ENCODE assay signal across 13 cellular contexts in genomic region chr1:50268049-50268448, GRCh38.
A peak's percentile ranks its signal among the peaks of the same experiment; 100 is the strongest.
DNase-seq lines count a peak whose midpoint lies in the region; ATAC-seq, FAIRE-seq and TF ChIP-seq lines count a peak whose summit lies in the region.
"Had no signal": no experiment of that assay in that cellular context is flagged by ENCODE, and none has a peak within 500 bp of the region (broad histone marks: within the 10 kb centered on the region; RNA-seq: fewer than 3 reads in every experiment).

No MANE protein-coding gene starts in this region.

- H3K4me3 ChIP-seq in A549, result no peak overlapping the region
- no peak overlapping the region for H3K4me3 ChIP-seq in SK-N-SH (ENCODE audit: low read depth in 2 of 2, low read length in 1 of 2)
- H3K4me3 ChIP-seq in MG63, result no peak overlapping the region

- H3K9me3 ChIP-seq in A549, result no peaks in the 10 kb centered on the region
- H3K9me3 ChIP-seq in SK-N-SH, result no peaks in the 10 kb centered on the region
- H3K9me3 ChIP-seq in MG63, result no peaks in the 10 kb centered on the region

- H3K4me2 ChIP-seq in A549 (no peak overlapping the region), SK-N-SH (no peak overlapping the region)

- POLR2A ChIA-PET in A549 (lab: Yijun Ruan, JAX), result no interaction called here
- POLR2A ChIA-PET in SK-N-SH (lab: Yijun Ruan, JAX), result interaction anchor here (3.5 kb wide), 1 partner anchor 162 kb away, joined by 32 read pairs; the partner anchor contains the start of gene ELAVL4

- H3K36me3 ChIP-seq in SK-N-SH (replicated peaks in 1 of 2; ENCODE audit: control insufficient read depth in 1 of 2, insufficient read depth in 2 of 2, low read length in 1 of 2) (no peaks in the 10 kb centered on the region), MG63 (no peaks in the 10 kb centered on the region)

- no peak for DNase-seq in A549 (ENCODE audit: low read depth in 1 of 2, low spot score in 1 of 2)
- peak; percentile 48 for DNase-seq in HT-29 (ENCODE audit: low spot score)
- DNase-seq in SK-N-SH, result no peak
- peak; percentile 71 for DNase-seq in islet precursor cell
- no peak for DNase-seq in MG63
- no peak for DNase-seq in activated CD8-positive, alpha-beta memory T cell treated with anti-CD3 and anti-CD28 coated beads, Interleukin-2, amount 10 ng/mL, durations not matched to agents 7 days and 5 days
- DNase-seq in NCI-H1048 (lab: John Stamatoyannopoulos, UW), result no peak
- DNase-seq: NCI-H2081; NK-92 treated with Interleukin-12 subunit alpha and Interleukin-12 subunit beta, amount 100 ng/mL, for 24 hours; stimulated activated CD4-positive, alpha-beta T cell treated with anti-CD3 and anti-CD28 coated beads, Interleukin-2, amount 100 ng/mL, for 48 hours had no signal

- FAIRE-seq in A549 (lab: Jason Lieb, UNC), result no peak

- no peaks in the 10 kb centered on the region for H3K9me3 Mint-ChIP-seq in activated CD8-positive, alpha-beta memory T cell treated with anti-CD3 and anti-CD28 coated beads, Interleukin-2, amount 10 ng/mL, durations not matched to agents 7 days and 5 days (ENCODE audit: low read depth)
- H3K9me3 Mint-ChIP-seq: stimulated activated memory B cell treated with anti-CD40 and anti-IgM and Interleukin-4, amounts not matched to agents 10 μg/mL and 1 μg/mL and 100 μg/mL, for 72 hours had no signal

- H3K9ac ChIP-seq in SK-N-SH, result no peak overlapping the region

- no peak for TF ChIP-seq POLR2A in A549 (IDR thresholded peaks at IDR 0.05; ENCODE audit: low read length)

- H3K27me3 ChIP-seq in SK-N-SH (ENCODE audit: insufficient read depth), result no peaks in the 10 kb centered on the region
- no peaks in the 10 kb centered on the region for H3K27me3 ChIP-seq in MG63

- TF ChIP-seq CTCF in A549 (IDR thresholded peaks at IDR 0.05), result no peak
- no peak for TF ChIP-seq CTCF in SK-N-SH (IDR thresholded peaks at IDR 0.05)

- WGBS in A549 (ENCODE audit: missing lambda C conversion rate), result 44% methylated on average over 7 of the region's 7 CpGs
- WGBS in SK-N-SH (ENCODE audit: low lambda C conversion rate), result 69% methylated on average over 7 of the region's 7 CpGs

- H3K4me1 ChIP-seq in A549, result no peaks in the 10 kb centered on the region
- peaks cover 0 to 55% of the 10 kb centered on the region in 2 experiments; a peak in 2 of 4 replicates for H3K4me1 ChIP-seq in SK-N-SH (ENCODE audit: control insufficient read depth in 1 of 2, insufficient read depth in 2 of 2, low read depth in 1 of 2, low read length in 1 of 2)

- H3K4me1 Mint-ChIP-seq in activated CD8-positive, alpha-beta memory T cell treated with anti-CD3 and anti-CD28 coated beads, Interleukin-2, amount 10 ng/mL, durations not matched to agents 7 days and 5 days, result peaks cover 3% of the 10 kb centered on the region
- H3K4me1 Mint-ChIP-seq: stimulated activated memory B cell treated with anti-CD40 and anti-IgM and Interleukin-4, amounts not matched to agents 10 μg/mL and 1 μg/mL and 100 μg/mL, for 72 hours had no signal

- no peaks in the 10 kb centered on the region for H3K36me3 Mint-ChIP-seq in activated CD8-positive, alpha-beta memory T cell treated with anti-CD3 and anti-CD28 coated beads, Interleukin-2, amount 10 ng/mL, durations not matched to agents 7 days and 5 days
- H3K36me3 Mint-ChIP-seq: activated naive CD8-positive, alpha-beta T cell; stimulated activated memory B cell treated with anti-CD40 and anti-IgM and Interleukin-4, amounts not matched to agents 10 μg/mL and 1 μg/mL and 100 μg/mL, for 72 hours had no signal

- no peak for ATAC-seq in A549
- ATAC-seq in GM19328 (IDR thresholded peaks at IDR 0.05; ENCODE audit: unreplicated experiment), result no peak
- ATAC-seq in activated CD8-positive, alpha-beta memory T cell treated with anti-CD3 and anti-CD28 coated beads, Interleukin-2, amount 10 ng/mL, durations not matched to agents 7 days and 5 days, result no peak
- ATAC-seq: stimulated activated memory B cell treated with anti-CD40 and anti-IgM and Interleukin-4, amounts not matched to agents 10 μg/mL and 1 μg/mL and 100 μg/mL, for 72 hours had no signal

- TF ChIP-seq EP300 in A549 (IDR thresholded peaks at IDR 0.05), result no peak
- TF ChIP-seq EP300 in SK-N-SH (IDR thresholded peaks at IDR 0.05; ENCODE audit: borderline replicate concordance in 1 of 2, low read depth in 1 of 2, low read length in 1 of 2), result no peak

- H3K4me3 Mint-ChIP-seq in activated CD8-positive, alpha-beta memory T cell treated with anti-CD3 and anti-CD28 coated beads, Interleukin-2, amount 10 ng/mL, durations not matched to agents 7 days and 5 days, result no peak overlapping the region
- H3K4me3 Mint-ChIP-seq: activated naive CD8-positive, alpha-beta T cell; stimulated activated memory B cell treated with anti-CD40 and anti-IgM and Interleukin-4, amounts not matched to agents 10 μg/mL and 1 μg/mL and 100 μg/mL, for 72 hours had no signal

- no peak for TF ChIP-seq RAD21 in A549 (conservative IDR thresholded peaks at IDR 0.05 in 1 of 2, IDR thresholded peaks at IDR 0.05 in 1 of 2)
- TF ChIP-seq RAD21 in SK-N-SH (IDR thresholded peaks at IDR 0.05; ENCODE audit: low read length), result no peak

- H3K79me2 ChIP-seq in SK-N-SH (ENCODE audit: insufficient read depth), result no peaks in the 10 kb centered on the region

- CTCF ChIA-PET in A549 (lab: Yijun Ruan, JAX), result no interaction called here
- CTCF ChIA-PET in SK-N-SH (lab: Yijun Ruan, JAX), result interaction anchor here (0.8 to 3.3 kb wide), 6 partner anchors 11 to 163 kb away, joined by 3 to 15 read pairs (median 10); no protein-coding TSS in a partner anchor
- CTCF ChIA-PET in activated CD8-positive, alpha-beta memory T cell treated with anti-CD3 and anti-CD28 coated beads, Interleukin-2, amount 10 ng/mL, durations not matched to agents 7 days and 5 days (lab: Charles Lee), result interaction anchor here (1.1 kb wide), 1 partner anchor 65 kb away, joined by 3 read pairs; no protein-coding TSS in a partner anchor

- no peaks in the 10 kb centered on the region for H4K20me1 ChIP-seq in SK-N-SH (ENCODE audit: insufficient read depth)

- no peak overlapping the region for H3K27ac Mint-ChIP-seq in activated CD8-positive, alpha-beta memory T cell treated with anti-CD3 and anti-CD28 coated beads, Interleukin-2, amount 10 ng/mL, durations not matched to agents 7 days and 5 days
- H3K27ac Mint-ChIP-seq: activated naive CD8-positive, alpha-beta T cell; stimulated activated memory B cell treated with anti-CD40 and anti-IgM and Interleukin-4, amounts not matched to agents 10 μg/mL and 1 μg/mL and 100 μg/mL, for 72 hours had no signal

- H3K27me3 Mint-ChIP-seq in activated CD8-positive, alpha-beta memory T cell treated with anti-CD3 and anti-CD28 coated beads, Interleukin-2, amount 10 ng/mL, durations not matched to agents 7 days and 5 days, result no peaks in the 10 kb centered on the region

- H3K27ac ChIP-seq in A549 (no peak overlapping the region), SK-N-SH (ENCODE audit: low read depth in 2 of 2, low read length in 1 of 2) (peak overlapping the region in 1 of 2 experiments; percentile 100; a peak in 2 of 4 replicates)

- H3F3A ChIP-seq in SK-N-SH (replicated peaks; ENCODE audit: insufficient read depth), result no peaks in the 10 kb centered on the region

- no peak overlapping the region for H2AFZ ChIP-seq in SK-N-SH (ENCODE audit: low read depth)

- no peaks in the 10 kb centered on the region for H3K9me2 ChIP-seq in SK-N-SH

TF ChIP-seq in A549, 52 proteins besides CTCF, POLR2A, EP300 and RAD21 (continues in another document):
- no peak for TF ChIP-seq FOSL2 (IDR thresholded peaks at IDR 0.05)
- no peak for TF ChIP-seq FOSL2 (CRISPR knock-in tag; IDR thresholded peaks at IDR 0.05)
- no peak for TF ChIP-seq E2F6 (IDR thresholded peaks at IDR 0.05; ENCODE audit: borderline replicate concordance, low read depth)
- TF ChIP-seq RNF2 (IDR thresholded peaks at IDR 0.05; ENCODE audit: borderline replicate concordance, low read depth), result no peak
- no peak for TF ChIP-seq ZSCAN20 (CRISPR knock-in tag; IDR thresholded peaks at IDR 0.05)

TF ChIP-seq in SK-N-SH, 30 proteins besides CTCF, POLR2A, EP300 and RAD21:
- TF ChIP-seq REST (IDR thresholded peaks at IDR 0.05; ENCODE audit: low read depth, low read length) (peak; percentile 94), ZBTB33 (IDR thresholded peaks at IDR 0.05; ENCODE audit: borderline replicate concordance, low read depth) (no peak)
TF ChIP-seq in SK-N-SH: peak in this region for 1.

Comparison
In these comparisons a context has a peak if more than half of its experiments do, and no peak if none do; other contexts are left out.
1. DNase-seq: peak in HT-29 (single experiment) and islet precursor cell (single experiment); none in A549 (0 of 2), SK-N-SH (single experiment), MG63 (single experiment), activated CD8-positive, alpha-beta memory T cell treated with anti-CD3 and anti-CD28 coated beads, Interleukin-2, amount 10 ng/mL, durations not matched to agents 7 days and 5 days (single experiment) and NCI-H1048 (single experiment).
2. Of the 12 proteins assayed by ChIP-seq in both A549 and SK-N-SH: peak only in A549: none; only in SK-N-SH: none; in both: REST; in neither: 11.